ENCODE assay signal across 14 cellular contexts in genomic region chr2:9258501-9258900, GRCh38. TPM values are rescaled to one million over a fixed set of nuclear protein-coding genes. Genes with fewer than 3 reads are reported as not detected.
DNase-seq lines count a peak whose midpoint lies in the region; ATAC-seq and TF ChIP-seq lines count a peak whose summit lies in the region.
"Had no signal": no experiment of that assay in that cellular context is flagged by ENCODE, and none has a peak within 500 bp of the region (broad histone marks: within the 10 kb centered on the region; RNA-seq: fewer than 3 reads in every experiment).

No MANE protein-coding gene starts in this region.

- H3K4me1 ChIP-seq in fibroblast of lung (ENCODE audit: control insufficient read depth, extremely low read depth, insufficient read depth, low read length) (peaks cover 34% of the 10 kb centered on the region), gastrocnemius medialis (peaks cover 33 to 48% of the 10 kb centered on the region in 2 donors), foreskin keratinocyte (peaks cover 12% of the 10 kb centered on the region)

- H3K36me3 ChIP-seq in fibroblast of lung (ENCODE audit: control insufficient read depth, insufficient read depth, low read length), result no peaks in the 10 kb centered on the region
- no peaks in the 10 kb centered on the region for H3K36me3 ChIP-seq in gastrocnemius medialis

- H3K27me3 ChIP-seq in fibroblast of lung (ENCODE audit: control insufficient read depth, insufficient read depth, low read length) (no peaks in the 10 kb centered on the region), gastrocnemius medialis (no peaks in the 10 kb centered on the region), foreskin keratinocyte (no peaks in the 10 kb centered on the region)

- DNase-seq in CD1c-positive myeloid dendritic cell (ENCODE audit: extremely low spot score) (peak; percentile 12), RWPE1 (ENCODE audit: low spot score) (no peak), fibroblast of lung (ENCODE audit: low read depth in 2 of 2) (peak in 1 of 2 donors; percentile 47), gastrocnemius medialis (no peak), left lobe of liver (ENCODE audit: low spot score) (no peak), GF-D8 (lab: John Stamatoyannopoulos, UW) (no peak), foreskin keratinocyte (no peak)
- no peak for DNase-seq in stimulated activated CD4-positive, alpha-beta T cell treated with anti-CD3 and anti-CD28 coated beads, Interleukin-4, amount 100 ng/mL, for 1 hour
- DNase-seq: NCI-H1092 treated with DMSO at 0.1 percent for 48 hours, NCI-H446 treated with DMSO at 0.1 percent for 48 hours, SHP77 treated with DMSO at 0.1 percent for 48 hours had no signal

- peak overlapping the region in 1 of 4 experiments; percentile 11 for H3K4me3 ChIP-seq in fibroblast of lung (replicated peaks in 1 of 4; ENCODE audit: control extremely low read depth in 1 of 4, insufficient read depth in 1 of 4, low read depth in 3 of 4, low read length in 4 of 4)
- no peak overlapping the region for H3K4me3 ChIP-seq in gastrocnemius medialis

- POLR2A ChIA-PET in RWPE1 (lab: Yijun Ruan, JAX; ENCODE audit: low non-redundant PET), result no interaction called here

- in situ Hi-C loops in gastrocnemius medialis (cut with MboI; ENCODE audit: low sequenced_read_pairs in 4 of 4), result no loop called here

- H3K79me2 ChIP-seq in fibroblast of lung (ENCODE audit: control insufficient read depth, insufficient read depth, low read length), result peaks cover 71% of the 10 kb centered on the region

- H3K9ac ChIP-seq in fibroblast of lung (ENCODE audit: insufficient read depth, low read length), result peak overlapping the region; percentile 46
- H3K9ac ChIP-seq: parathyroid adenoma had no signal

- ATAC-seq in gastrocnemius medialis (no peak), left lobe of liver (no peak), foreskin keratinocyte (no peak)
- ATAC-seq: activated CD4-positive, CD25-positive, alpha-beta regulatory T cell treated with anti-CD3 and anti-CD28 coated beads, Interleukin-2, amount 50 U/mL, for 24 hours; esophagus mucosa had no signal

- H3K27ac ChIP-seq in RWPE1 (peak overlapping the region; percentile 66), fibroblast of lung (ENCODE audit: insufficient read depth, low read length) (peak overlapping the region; percentile 58), gastrocnemius medialis (peak overlapping the region; percentile 7 to 83 (median 74)), foreskin keratinocyte (no peak overlapping the region)

- H3K4me2 ChIP-seq in fibroblast of lung (ENCODE audit: extremely low read depth, insufficient read depth, low read length), result peak overlapping the region; percentile 72

- TF ChIP-seq CTCF in RWPE1 (conservative IDR thresholded peaks at IDR 0.05; ENCODE audit: low read depth) (no peak), fibroblast of lung (conservative IDR thresholded peaks at IDR 0.05 in 1 of 2, IDR thresholded peaks at IDR 0.05 in 1 of 2; ENCODE audit: low read depth in 1 of 2, low read length in 2 of 2) (no peak), gastrocnemius medialis (IDR thresholded peaks at IDR 0.05 in 4 of 5, conservative IDR thresholded peaks at IDR 0.05 in 1 of 5) (no peak), foreskin keratinocyte (conservative IDR thresholded peaks at IDR 0.05) (no peak)

- no peaks in the 10 kb centered on the region for H4K20me1 ChIP-seq in fibroblast of lung (ENCODE audit: control insufficient read depth, extremely low read depth, insufficient read depth, low read length)

- no peak for TF ChIP-seq POLR2A in gastrocnemius medialis (IDR thresholded peaks at IDR 0.05)

- H3K9me3 ChIP-seq in fibroblast of lung (ENCODE audit: control insufficient read depth, insufficient read depth, low read depth, low read length), result no peaks in the 10 kb centered on the region
- H3K9me3 ChIP-seq in gastrocnemius medialis, result no peaks in the 10 kb centered on the region

- peak overlapping the region; percentile 29 for H2AFZ ChIP-seq in fibroblast of lung (ENCODE audit: low read length)
- H2AFZ ChIP-seq: parathyroid adenoma had no signal

- CTCF ChIA-PET in RWPE1 (lab: Yijun Ruan, JAX), result no interaction called here

- intact Hi-C loops in gastrocnemius medialis (cut with DNase I; ENCODE audit: low total_unique reads), result loop anchor here (5.0 kb wide), 1 partner anchor 51 kb away; the partner anchor contains the start of gene ASAP2

RNA-seq across cellular contexts. Expression of gene ASAP2, which starts 51.9 kb away (rescaled TPM):
- total RNA-seq in fibroblast of lung, result 16.4 and 19.2 TPM in 2 replicates
- 19.9 and 24.0 TPM in 2 replicates for polyA plus RNA-seq in fibroblast of lung
- polyA plus RNA-seq in fibroblast of lung (2012), result 10.2 and 11.4 TPM in 2 replicates
- 10.2 and 14.3 TPM in 2 replicates for polyA minus RNA-seq in fibroblast of lung (ENCODE audit: low replicate concordance)
- total RNA-seq in gastrocnemius medialis, result 1 to 10 TPM; 1.9 to 4.0 (median 3.4) TPM
- 4.0 TPM for total RNA-seq in left lobe of liver
- total RNA-seq in foreskin keratinocyte, result 57.2 and 69.3 TPM in 2 replicates
- 20.8 and 21.8 TPM in 2 replicates for polyA plus RNA-seq in foreskin keratinocyte
